Comparison of ENCODE assay signal across 8 cellular contexts in the genomic region with DNA sequence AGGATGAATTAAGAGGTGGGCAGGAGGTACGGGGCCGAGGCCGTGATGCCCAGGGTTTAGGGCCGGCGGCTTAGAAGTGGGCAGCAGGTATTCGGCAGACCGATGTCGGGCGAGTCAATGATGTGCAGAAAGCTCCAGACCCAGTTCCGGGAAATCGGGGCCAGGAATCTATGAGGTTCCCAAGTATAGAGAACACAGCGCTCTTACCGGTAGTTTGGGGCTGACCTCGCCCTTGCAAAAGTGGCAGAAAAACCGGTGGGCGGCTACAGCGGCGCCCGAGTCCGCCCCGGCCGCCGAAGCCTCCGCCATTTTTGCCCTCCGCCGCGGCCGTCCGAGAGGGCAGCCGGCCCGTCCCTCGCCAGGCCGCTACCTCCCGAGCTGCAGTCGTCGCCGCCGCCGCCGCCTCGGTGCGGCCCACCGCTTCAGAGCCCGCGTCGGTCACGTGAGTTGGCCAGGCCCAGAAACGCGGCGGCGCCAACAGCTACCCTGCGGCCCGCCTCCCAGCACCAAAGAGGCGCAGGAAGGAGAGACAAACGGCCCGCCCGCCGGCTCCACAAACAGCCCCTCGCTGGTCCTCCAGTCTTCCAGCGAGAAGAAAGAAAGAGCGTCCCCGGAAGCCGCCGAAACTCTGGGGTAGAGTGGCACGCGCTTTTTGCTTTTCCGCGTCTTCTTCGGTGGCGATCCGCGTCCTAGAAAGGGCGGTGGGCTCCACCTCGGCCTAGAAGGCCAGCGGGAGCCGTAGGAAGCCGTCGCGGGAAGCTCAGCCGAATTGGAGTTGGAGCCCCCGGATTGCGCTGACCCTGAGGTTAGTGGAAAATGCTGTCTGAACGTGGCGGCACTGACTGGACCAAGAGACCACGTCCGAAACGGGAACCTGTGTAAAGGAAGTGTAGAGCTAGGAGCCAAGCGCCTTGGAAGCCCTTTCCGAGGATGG. TPM values are rescaled to one million over a fixed set of nuclear protein-coding genes. Genes with fewer than 3 reads are reported as not detected.
DNase-seq lines count a peak whose midpoint lies in the region; ATAC-seq and TF ChIP-seq lines count a peak whose summit lies in the region.

Gene POLR3C (plus strand): TSS at position 636 of the 934 bp plus-strand sequence. CDS start 1,577 bp downstream, outside the sequence.
Gene RNF115 (minus strand): TSS at position 531 of the 934 bp plus-strand sequence. CDS start 222 bp downstream, at position 309.

- peaks cover 24% of the 10 kb centered on the region for H3K36me3 ChIP-seq in PC-9 (ENCODE audit: low read depth)

- intact Hi-C loops in PC-9 (cut with micrococcal nuclease; ENCODE audit: unreplicated experiment): loop anchor here (2.0 to 5.0 kb wide), 2 partner anchors 41 to 102 kb away; no protein-coding TSS in a partner anchor

- POLR2A ChIA-PET in PC-9 (lab: Charles Lee; ENCODE audit: unreplicated experiment): interaction anchor here (0.6 to 1.1 kb wide), 6 partner anchors 20 to 84 kb away, joined by 3 to 16 read pairs (median 4); partner anchors contain the start of gene NUDT17

- H2AFZ ChIP-seq in PC-9: peak within 1 kb of the TSS; percentile 84

- H3F3A ChIP-seq in PC-9 (ENCODE audit: insufficient read depth, low read depth): no peaks in the 10 kb centered on the region; the same call in 1 of the 2 replicates

- peak within 1 kb of the TSS; percentile 91 for H3K4me2 ChIP-seq in PC-9

- H3K4me3 ChIP-seq in Jurkat, Clone E6-1 (ENCODE audit: low read length): peak within 1 kb of the TSS; percentile 99
- H3K4me3 ChIP-seq in PC-9 (peak within 1 kb of the TSS; percentile 85), epithelial cell of proximal tubule (ENCODE audit: low read depth, low read length) (peak within 1 kb of the TSS; percentile 99)

- H3K27ac ChIP-seq in PC-9: peak within 1 kb of the TSS; percentile 81

- peak; percentile 87 for ATAC-seq in GM21619 (IDR thresholded peaks at IDR 0.05; ENCODE audit: unreplicated experiment)

- CTCF ChIA-PET in PC-9 (lab: Charles Lee): no interaction called here

- no peaks in the 10 kb centered on the region for H4K20me1 ChIP-seq in PC-9 (ENCODE audit: insufficient read depth)

- peaks cover 16% of the 10 kb centered on the region for H3K4me1 ChIP-seq in PC-9 (replicated peaks; ENCODE audit: insufficient read depth)

- H3K9me2 ChIP-seq in PC-9 (ENCODE audit: insufficient read depth): no peaks in the 10 kb centered on the region

- no peaks in the 10 kb centered on the region for H3K27me3 ChIP-seq in PC-9 (ENCODE audit: insufficient read depth, low read depth)

- TF ChIP-seq CTCF in PC-9 (conservative IDR thresholded peaks at IDR 0.05) (no peak), epithelial cell of proximal tubule (conservative IDR thresholded peaks at IDR 0.05; ENCODE audit: low read depth, low read length) (no peak)

- H3K9me3 ChIP-seq in PC-9 (ENCODE audit: insufficient read depth, low read depth): no peaks in the 10 kb centered on the region

- H3K79me2 ChIP-seq in PC-9 (ENCODE audit: low read depth): peaks cover 29% of the 10 kb centered on the region

- DNase-seq in DMS114 treated with DMSO at 0.1 percent for 48 hours (lab: John Stamatoyannopoulos, UW; ENCODE audit: unreplicated experiment) (peak; percentile 94), PC-9 (peak; percentile 69 to 86), activated T-cell treated with anti-CD3 and anti-CD28 coated beads for 48 hours (ENCODE audit: low read depth) (peak; percentile 80), epithelial cell of proximal tubule (ENCODE audit: low read depth) (no peak), mucosa of gallbladder (ENCODE audit: low spot score) (peak; percentile 92)
- peak; percentile 85 for DNase-seq in Jurkat, Clone E6-1 (ENCODE audit: low read depth, low spot score)
- DNase-seq in stimulated activated CD8-positive, alpha-beta memory T cell treated with anti-CD3 and anti-CD28 coated beads, Interleukin-4, amount 100 ng/mL, for 4 hours (ENCODE audit: low read depth in 2 of 2, low spot score in 1 of 2): peak; percentile 60 to 71

- BruUV-seq in PC-9 (replicated peaks; lab: Mats Ljungman, UMichigan): TSS peak; percentile 16

RNA-seq across cellular contexts. Expression of gene POLR3C, which starts in this region (rescaled TPM):
- 38.2 TPM for polyA plus RNA-seq in Jurkat, Clone E6-1 (2012; ENCODE audit: insufficient read depth, insufficient read length)
- 21.2 and 21.4 TPM in 2 replicates for total RNA-seq in PC-9 (2021)
- 44.3 and 49.2 TPM in 2 replicates for total RNA-seq in epithelial cell of proximal tubule
- 22.4 TPM for total RNA-seq in mucosa of gallbladder

RNA-seq across cellular contexts. Expression of gene RNF115, which starts in this region (rescaled TPM):
- polyA plus RNA-seq in Jurkat, Clone E6-1 (2012; ENCODE audit: insufficient read depth, insufficient read length): 13.1 TPM
- 8.8 and 11.0 TPM in 2 replicates for total RNA-seq in PC-9 (2021)
- total RNA-seq in epithelial cell of proximal tubule: 10.4 and 10.6 TPM in 2 replicates
- total RNA-seq in mucosa of gallbladder: 14.2 TPM
